In the genomic region with DNA sequence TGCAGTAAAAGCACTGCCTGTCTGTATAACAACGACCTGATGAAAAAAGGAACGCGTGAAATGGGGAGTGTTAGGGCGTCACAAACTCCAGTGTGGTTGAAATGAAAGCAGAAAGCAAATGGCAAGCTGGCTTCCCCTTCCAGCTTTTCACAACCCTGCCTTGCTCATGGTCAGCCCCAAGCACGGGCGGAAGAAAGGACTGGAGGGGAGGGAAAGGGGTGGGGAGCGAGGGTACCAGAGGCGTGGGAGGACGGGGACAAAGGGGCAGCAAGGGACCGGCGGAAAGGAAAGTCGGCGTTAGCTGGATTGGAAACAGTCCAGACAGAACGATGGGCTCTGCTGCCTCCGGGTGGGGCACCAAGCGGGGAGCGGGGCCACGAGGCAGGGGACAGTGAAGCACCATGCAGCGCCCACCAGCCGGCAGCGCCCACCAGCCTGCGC, we compare ENCODE assay signal across 8 cellular contexts. TPM values are rescaled to one million over a fixed set of nuclear protein-coding genes. Genes with fewer than 3 reads are reported as not detected.
DNase-seq lines count a peak whose midpoint lies in the region; ATAC-seq and TF ChIP-seq lines count a peak whose summit lies in the region.

No MANE protein-coding gene starts in this region.

- H3K4me3 Mint-ChIP-seq in activated CD8-positive, alpha-beta T cell treated with anti-CD3 and anti-CD28 coated beads for 36 hours: peak overlapping the region; percentile 86
- peak overlapping the region; percentile 80 for H3K4me3 Mint-ChIP-seq in osteocyte (ENCODE audit: unreplicated experiment)

- no peaks in the 10 kb centered on the region for H3K9me3 Mint-ChIP-seq in activated CD8-positive, alpha-beta T cell treated with anti-CD3 and anti-CD28 coated beads for 36 hours
- no peaks in the 10 kb centered on the region for H3K9me3 Mint-ChIP-seq in osteocyte (ENCODE audit: unreplicated experiment)

- DNase-seq in NCI-H2029 (lab: John Stamatoyannopoulos, UW) (peak; percentile 35), NCI-H2029 treated with DMSO at 0.1 percent for 48 hours (lab: John Stamatoyannopoulos, UW) (no peak), LNCaP clone FGC (ENCODE audit: low read depth) (no peak), foreskin keratinocyte (no peak), osteocyte (ENCODE audit: extremely low spot score, unreplicated experiment) (no peak), inferior parietal cortex (ENCODE audit: extremely low spot score) (no peak)
- DNase-seq in activated CD8-positive, alpha-beta T cell treated with anti-CD3 and anti-CD28 coated beads for 36 hours: no peak

- TF ChIP-seq CTCF in LNCaP clone FGC (IDR thresholded peaks at IDR 0.05; ENCODE audit: control insufficient read depth, extremely low read depth, insufficient read depth): no peak
- TF ChIP-seq CTCF in activated CD8-positive, alpha-beta T cell treated with anti-CD3 and anti-CD28 coated beads for 36 hours (IDR thresholded peaks at IDR 0.05): no peak
- no peak for TF ChIP-seq CTCF in foreskin keratinocyte (conservative IDR thresholded peaks at IDR 0.05)
- TF ChIP-seq CTCF in osteocyte (IDR thresholded peaks at IDR 0.05): no peak

- H3K27me3 ChIP-seq in foreskin keratinocyte: no peaks in the 10 kb centered on the region

- H3K4me1 Mint-ChIP-seq in activated CD8-positive, alpha-beta T cell treated with anti-CD3 and anti-CD28 coated beads for 36 hours (ENCODE audit: low read depth): peaks cover 44% of the 10 kb centered on the region
- H3K4me1 Mint-ChIP-seq in osteocyte (ENCODE audit: unreplicated experiment): peaks cover 23% of the 10 kb centered on the region

- H3K36me3 Mint-ChIP-seq in activated CD8-positive, alpha-beta T cell treated with anti-CD3 and anti-CD28 coated beads for 36 hours (ENCODE audit: low read depth): peaks cover 30% of the 10 kb centered on the region
- no peaks in the 10 kb centered on the region for H3K36me3 Mint-ChIP-seq in osteocyte (ENCODE audit: unreplicated experiment)

- no peaks in the 10 kb centered on the region for H3K27me3 Mint-ChIP-seq in activated CD8-positive, alpha-beta T cell treated with anti-CD3 and anti-CD28 coated beads for 36 hours
- H3K27me3 Mint-ChIP-seq in osteocyte (ENCODE audit: unreplicated experiment): no peaks in the 10 kb centered on the region

- intact Hi-C loops in activated CD8-positive, alpha-beta T cell treated with anti-CD3 and anti-CD28 coated beads for 36 hours (cut with micrococcal nuclease): no loop called here

- H3K27ac ChIP-seq in foreskin keratinocyte: peak overlapping the region; percentile 88

- CTCF ChIA-PET in activated CD8-positive, alpha-beta T cell treated with anti-CD3 and anti-CD28 coated beads for 36 hours (lab: Charles Lee): interaction anchor here (1.0 to 2.7 kb wide), 4 partner anchors 11 to 306 kb away, joined by 3 to 10 read pairs (median 5); no protein-coding TSS in a partner anchor

- POLR2A ChIA-PET in activated CD8-positive, alpha-beta T cell treated with anti-CD3 and anti-CD28 coated beads for 36 hours (lab: Charles Lee): interaction anchor here (0.7 to 5.5 kb wide), 17 partner anchors 10 to 248 kb away, joined by 3 to 45 read pairs (median 4); a partner anchor contains a TSS

- ATAC-seq in GM21786 (IDR thresholded peaks at IDR 0.05; ENCODE audit: unreplicated experiment): peak; percentile 27
- ATAC-seq in activated CD8-positive, alpha-beta T cell treated with anti-CD3 and anti-CD28 coated beads for 36 hours: peak; percentile 46
- peak; percentile 10 for ATAC-seq in foreskin keratinocyte

- no peaks in the 10 kb centered on the region for H3K4me1 ChIP-seq in foreskin keratinocyte

- peak overlapping the region; percentile 96 for H3K27ac Mint-ChIP-seq in activated CD8-positive, alpha-beta T cell treated with anti-CD3 and anti-CD28 coated beads for 36 hours
- peak overlapping the region; percentile 90 for H3K27ac Mint-ChIP-seq in osteocyte (ENCODE audit: unreplicated experiment)

- H3K4me3 ChIP-seq in LNCaP clone FGC (ENCODE audit: low read depth, low read length): peak overlapping the region; percentile 56

RNA-seq across cellular contexts. Expression of a gene that starts 9.6 kb away (rescaled TPM):
- 10 to 100 TPM; 70.9 to 73.4 TPM for total RNA-seq in activated CD8-positive, alpha-beta T cell treated with anti-CD3 and anti-CD28 coated beads for 36 hours
- total RNA-seq in foreskin keratinocyte: 39.0 and 43.7 TPM in 2 replicates
- polyA plus RNA-seq in foreskin keratinocyte: 25.4 and 25.7 TPM in 2 replicates
- total RNA-seq in osteocyte: 50.0 and 51.6 TPM in 2 replicates
